Comparison of ENCODE assay signal across 2 cellular contexts in the genomic region with DNA sequence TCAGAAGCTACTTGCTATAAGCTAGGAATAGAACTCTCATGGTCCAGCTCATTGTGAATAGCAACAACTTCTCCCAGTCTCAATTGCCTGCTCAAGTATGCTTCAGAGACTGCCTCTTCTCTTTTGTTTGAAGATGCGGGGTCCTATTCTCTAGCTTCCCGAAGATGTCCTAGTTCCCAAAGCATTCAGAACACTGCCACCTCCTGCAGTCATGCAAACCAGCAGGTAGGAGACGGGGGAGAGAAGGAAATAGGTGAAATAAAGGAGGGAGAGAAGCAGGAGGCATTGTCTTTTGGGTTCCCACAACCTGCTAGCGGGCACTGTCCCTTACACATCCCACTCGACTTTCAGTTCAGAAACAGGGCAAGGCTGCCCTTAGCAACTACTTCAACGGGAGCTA.
TF ChIP-seq lines count a peak whose summit lies in the region.

No MANE protein-coding gene starts in this region.

TF ChIP-seq in HCT116, 20 proteins besides CTCF, POLR2A, EP300 and RAD21 (continued from another document):
- TF ChIP-seq POLR2AphosphoS5 (IDR thresholded peaks at IDR 0.05; ENCODE audit: low read depth, low read length) (no peak), REST (IDR thresholded peaks at IDR 0.05; ENCODE audit: low read depth) (no peak), JUND (IDR thresholded peaks at IDR 0.05) (no peak), CBX3 (IDR thresholded peaks at IDR 0.05; ENCODE audit: low read depth) (no peak), YY1 (IDR thresholded peaks at IDR 0.05; ENCODE audit: extremely low read depth, insufficient replicate concordance, low read depth, low read length) (no peak), EZH2 (IDR thresholded peaks at IDR 0.05) (no peak), ATF3 (IDR thresholded peaks at IDR 0.05) (no peak), SRF (IDR thresholded peaks at IDR 0.05; ENCODE audit: low read depth) (no peak), SP1 (IDR thresholded peaks at IDR 0.05; ENCODE audit: low read depth) (no peak), FOSL1 (IDR thresholded peaks at IDR 0.05; ENCODE audit: low read depth) (no peak), ZBTB33 (IDR thresholded peaks at IDR 0.05; ENCODE audit: extremely low read depth, insufficient replicate concordance, low read length) (no peak)
- TF ChIP-seq, protein P1, sequence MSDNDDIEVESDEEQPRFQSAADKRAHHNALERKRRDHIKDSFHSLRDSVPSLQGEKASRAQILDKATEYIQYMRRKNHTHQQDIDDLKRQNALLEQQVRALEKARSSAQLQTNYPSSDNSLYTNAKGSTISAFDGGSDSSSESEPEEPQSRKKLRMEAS (IDR thresholded peaks at IDR 0.05): no peak

TF ChIP-seq in WTC11, 78 proteins besides CTCF, POLR2A, EP300 and RAD21:
- TF ChIP-seq, protein P2, sequence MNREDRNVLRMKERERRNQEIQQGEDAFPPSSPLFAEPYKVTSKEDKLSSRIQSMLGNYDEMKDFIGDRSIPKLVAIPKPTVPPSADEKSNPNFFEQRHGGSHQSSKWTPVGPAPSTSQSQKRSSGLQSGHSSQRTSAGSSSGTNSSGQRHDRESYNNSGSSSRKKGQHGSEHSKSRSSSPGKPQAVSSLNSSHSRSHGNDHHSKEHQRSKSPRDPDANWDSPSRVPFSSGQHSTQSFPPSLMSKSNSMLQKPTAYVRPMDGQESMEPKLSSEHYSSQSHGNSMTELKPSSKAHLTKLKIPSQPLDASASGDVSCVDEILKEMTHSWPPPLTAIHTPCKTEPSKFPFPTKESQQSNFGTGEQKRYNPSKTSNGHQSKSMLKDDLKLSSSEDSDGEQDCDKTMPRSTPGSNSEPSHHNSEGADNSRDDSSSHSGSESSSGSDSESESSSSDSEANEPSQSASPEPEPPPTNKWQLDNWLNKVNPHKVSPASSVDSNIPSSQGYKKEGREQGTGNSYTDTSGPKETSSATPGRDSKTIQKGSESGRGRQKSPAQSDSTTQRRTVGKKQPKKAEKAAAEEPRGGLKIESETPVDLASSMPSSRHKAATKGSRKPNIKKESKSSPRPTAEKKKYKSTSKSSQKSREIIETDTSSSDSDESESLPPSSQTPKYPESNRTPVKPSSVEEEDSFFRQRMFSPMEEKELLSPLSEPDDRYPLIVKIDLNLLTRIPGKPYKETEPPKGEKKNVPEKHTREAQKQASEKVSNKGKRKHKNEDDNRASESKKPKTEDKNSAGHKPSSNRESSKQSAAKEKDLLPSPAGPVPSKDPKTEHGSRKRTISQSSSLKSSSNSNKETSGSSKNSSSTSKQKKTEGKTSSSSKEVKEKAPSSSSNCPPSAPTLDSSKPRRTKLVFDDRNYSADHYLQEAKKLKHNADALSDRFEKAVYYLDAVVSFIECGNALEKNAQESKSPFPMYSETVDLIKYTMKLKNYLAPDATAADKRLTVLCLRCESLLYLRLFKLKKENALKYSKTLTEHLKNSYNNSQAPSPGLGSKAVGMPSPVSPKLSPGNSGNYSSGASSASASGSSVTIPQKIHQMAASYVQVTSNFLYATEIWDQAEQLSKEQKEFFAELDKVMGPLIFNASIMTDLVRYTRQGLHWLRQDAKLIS (CRISPR knock-in tag; IDR thresholded peaks at IDR 0.05; ENCODE audit: borderline replicate concordance): no peak
- TF ChIP-seq, protein P3, sequence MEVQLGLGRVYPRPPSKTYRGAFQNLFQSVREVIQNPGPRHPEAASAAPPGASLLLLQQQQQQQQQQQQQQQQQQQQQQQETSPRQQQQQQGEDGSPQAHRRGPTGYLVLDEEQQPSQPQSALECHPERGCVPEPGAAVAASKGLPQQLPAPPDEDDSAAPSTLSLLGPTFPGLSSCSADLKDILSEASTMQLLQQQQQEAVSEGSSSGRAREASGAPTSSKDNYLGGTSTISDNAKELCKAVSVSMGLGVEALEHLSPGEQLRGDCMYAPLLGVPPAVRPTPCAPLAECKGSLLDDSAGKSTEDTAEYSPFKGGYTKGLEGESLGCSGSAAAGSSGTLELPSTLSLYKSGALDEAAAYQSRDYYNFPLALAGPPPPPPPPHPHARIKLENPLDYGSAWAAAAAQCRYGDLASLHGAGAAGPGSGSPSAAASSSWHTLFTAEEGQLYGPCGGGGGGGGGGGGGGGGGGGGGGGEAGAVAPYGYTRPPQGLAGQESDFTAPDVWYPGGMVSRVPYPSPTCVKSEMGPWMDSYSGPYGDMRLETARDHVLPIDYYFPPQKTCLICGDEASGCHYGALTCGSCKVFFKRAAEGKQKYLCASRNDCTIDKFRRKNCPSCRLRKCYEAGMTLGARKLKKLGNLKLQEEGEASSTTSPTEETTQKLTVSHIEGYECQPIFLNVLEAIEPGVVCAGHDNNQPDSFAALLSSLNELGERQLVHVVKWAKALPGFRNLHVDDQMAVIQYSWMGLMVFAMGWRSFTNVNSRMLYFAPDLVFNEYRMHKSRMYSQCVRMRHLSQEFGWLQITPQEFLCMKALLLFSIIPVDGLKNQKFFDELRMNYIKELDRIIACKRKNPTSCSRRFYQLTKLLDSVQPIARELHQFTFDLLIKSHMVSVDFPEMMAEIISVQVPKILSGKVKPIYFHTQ (CRISPR knock-in tag; IDR thresholded peaks at IDR 0.05): no peak
- TF ChIP-seq E2F4 (CRISPR knock-in tag; IDR thresholded peaks at IDR 0.05; ENCODE audit: borderline replicate concordance, low read depth): no peak
- TF ChIP-seq HMGA2 (CRISPR knock-in tag; IDR thresholded peaks at IDR 0.05): no peak
- TF ChIP-seq PRRX2 (CRISPR knock-in tag; IDR thresholded peaks at IDR 0.05): no peak
- no peak for TF ChIP-seq ATF3 (CRISPR knock-in tag; conservative IDR thresholded peaks at IDR 0.05)
- no peak for TF ChIP-seq ZMAT4 (CRISPR knock-in tag; IDR thresholded peaks at IDR 0.05)
- no peak for TF ChIP-seq ATF2 (CRISPR knock-in tag; IDR thresholded peaks at IDR 0.05; ENCODE audit: borderline replicate concordance, low read depth)
- no peak for TF ChIP-seq HMGXB4 (CRISPR knock-in tag; IDR thresholded peaks at IDR 0.05)
- TF ChIP-seq KAT7 (CRISPR knock-in tag; IDR thresholded peaks at IDR 0.05; ENCODE audit: borderline replicate concordance): no peak
- no peak for TF ChIP-seq ZNF671 (CRISPR knock-in tag; IDR thresholded peaks at IDR 0.05)
- TF ChIP-seq, protein P4, sequence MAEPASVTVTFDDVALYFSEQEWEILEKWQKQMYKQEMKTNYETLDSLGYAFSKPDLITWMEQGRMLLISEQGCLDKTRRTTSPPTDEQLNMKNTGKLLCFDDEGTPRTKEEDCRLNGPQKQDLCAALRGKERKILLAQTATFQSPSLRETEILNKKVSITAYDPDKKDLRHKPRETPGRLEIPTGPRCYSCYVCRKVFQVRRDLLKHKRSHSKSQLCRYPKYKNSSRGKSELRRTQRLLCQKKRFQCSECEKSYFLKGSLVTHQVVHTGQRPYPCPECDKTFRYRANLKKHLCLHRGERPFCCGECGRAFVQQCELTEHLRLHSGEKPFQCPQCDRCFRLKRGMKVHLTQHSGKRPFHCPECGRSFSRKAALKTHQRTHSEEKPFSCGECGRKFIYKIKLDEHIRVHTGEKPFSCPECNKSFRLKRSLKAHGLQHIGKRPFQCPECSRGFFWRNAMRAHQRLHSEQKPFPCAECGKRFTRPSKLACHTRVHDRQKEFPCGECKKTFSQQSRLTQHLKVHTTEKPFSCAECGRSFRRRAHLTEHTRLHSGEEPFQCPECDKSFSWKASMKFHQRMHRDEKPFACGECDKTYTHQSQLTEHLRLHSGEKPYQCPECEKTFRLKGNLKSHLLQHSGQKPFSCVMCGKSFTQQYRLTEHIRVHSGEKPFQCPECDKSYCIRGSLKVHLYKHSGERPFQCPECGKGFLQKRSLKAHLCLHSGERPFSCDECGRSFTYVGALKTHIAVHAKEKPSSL (CRISPR knock-in tag; conservative IDR thresholded peaks at IDR 0.05): no peak
- no peak for TF ChIP-seq ZNF416 (CRISPR knock-in tag; IDR thresholded peaks at IDR 0.05)
- no peak for TF ChIP-seq MLX (CRISPR knock-in tag; IDR thresholded peaks at IDR 0.05)
- TF ChIP-seq, protein P5, sequence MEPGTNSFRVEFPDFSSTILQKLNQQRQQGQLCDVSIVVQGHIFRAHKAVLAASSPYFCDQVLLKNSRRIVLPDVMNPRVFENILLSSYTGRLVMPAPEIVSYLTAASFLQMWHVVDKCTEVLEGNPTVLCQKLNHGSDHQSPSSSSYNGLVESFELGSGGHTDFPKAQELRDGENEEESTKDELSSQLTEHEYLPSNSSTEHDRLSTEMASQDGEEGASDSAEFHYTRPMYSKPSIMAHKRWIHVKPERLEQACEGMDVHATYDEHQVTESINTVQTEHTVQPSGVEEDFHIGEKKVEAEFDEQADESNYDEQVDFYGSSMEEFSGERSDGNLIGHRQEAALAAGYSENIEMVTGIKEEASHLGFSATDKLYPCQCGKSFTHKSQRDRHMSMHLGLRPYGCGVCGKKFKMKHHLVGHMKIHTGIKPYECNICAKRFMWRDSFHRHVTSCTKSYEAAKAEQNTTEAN (CRISPR knock-in tag; IDR thresholded peaks at IDR 0.05): no peak
- no peak for TF ChIP-seq MXD4 (CRISPR knock-in tag; IDR thresholded peaks at IDR 0.05; ENCODE audit: borderline replicate concordance)
- TF ChIP-seq ZNF219 (CRISPR knock-in tag; IDR thresholded peaks at IDR 0.05; ENCODE audit: borderline replicate concordance): no peak
- no peak for TF ChIP-seq CBFB (CRISPR knock-in tag; IDR thresholded peaks at IDR 0.05; ENCODE audit: low read depth)
- TF ChIP-seq ESRRA (CRISPR knock-in tag; IDR thresholded peaks at IDR 0.05; ENCODE audit: borderline replicate concordance): no peak
TF ChIP-seq in WTC11: peak in this region for 0.
